In genomic region chr20:59002874-59003399, GRCh38 we compare ENCODE assay signal across 1 cellular context.
A peak's percentile ranks its signal among the peaks of the same experiment; 100 is the strongest.
TF ChIP-seq lines count a peak whose summit lies in the region.

No MANE protein-coding gene starts in this region.

TF ChIP-seq in HepG2, 621 proteins besides CTCF, POLR2A, EP300 and RAD21 (continued from another document):
- TF ChIP-seq, protein P1, sequence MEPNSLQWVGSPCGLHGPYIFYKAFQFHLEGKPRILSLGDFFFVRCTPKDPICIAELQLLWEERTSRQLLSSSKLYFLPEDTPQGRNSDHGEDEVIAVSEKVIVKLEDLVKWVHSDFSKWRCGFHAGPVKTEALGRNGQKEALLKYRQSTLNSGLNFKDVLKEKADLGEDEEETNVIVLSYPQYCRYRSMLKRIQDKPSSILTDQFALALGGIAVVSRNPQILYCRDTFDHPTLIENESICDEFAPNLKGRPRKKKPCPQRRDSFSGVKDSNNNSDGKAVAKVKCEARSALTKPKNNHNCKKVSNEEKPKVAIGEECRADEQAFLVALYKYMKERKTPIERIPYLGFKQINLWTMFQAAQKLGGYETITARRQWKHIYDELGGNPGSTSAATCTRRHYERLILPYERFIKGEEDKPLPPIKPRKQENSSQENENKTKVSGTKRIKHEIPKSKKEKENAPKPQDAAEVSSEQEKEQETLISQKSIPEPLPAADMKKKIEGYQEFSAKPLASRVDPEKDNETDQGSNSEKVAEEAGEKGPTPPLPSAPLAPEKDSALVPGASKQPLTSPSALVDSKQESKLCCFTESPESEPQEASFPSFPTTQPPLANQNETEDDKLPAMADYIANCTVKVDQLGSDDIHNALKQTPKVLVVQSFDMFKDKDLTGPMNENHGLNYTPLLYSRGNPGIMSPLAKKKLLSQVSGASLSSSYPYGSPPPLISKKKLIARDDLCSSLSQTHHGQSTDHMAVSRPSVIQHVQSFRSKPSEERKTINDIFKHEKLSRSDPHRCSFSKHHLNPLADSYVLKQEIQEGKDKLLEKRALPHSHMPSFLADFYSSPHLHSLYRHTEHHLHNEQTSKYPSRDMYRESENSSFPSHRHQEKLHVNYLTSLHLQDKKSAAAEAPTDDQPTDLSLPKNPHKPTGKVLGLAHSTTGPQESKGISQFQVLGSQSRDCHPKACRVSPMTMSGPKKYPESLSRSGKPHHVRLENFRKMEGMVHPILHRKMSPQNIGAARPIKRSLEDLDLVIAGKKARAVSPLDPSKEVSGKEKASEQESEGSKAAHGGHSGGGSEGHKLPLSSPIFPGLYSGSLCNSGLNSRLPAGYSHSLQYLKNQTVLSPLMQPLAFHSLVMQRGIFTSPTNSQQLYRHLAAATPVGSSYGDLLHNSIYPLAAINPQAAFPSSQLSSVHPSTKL (CRISPR knock-in tag; IDR thresholded peaks at IDR 0.05), result 0 out of 2 replicates have a peak, but pooled peaks have one; percentile 15
- TF ChIP-seq IRF9 (CRISPR knock-in tag; IDR thresholded peaks at IDR 0.05; ENCODE audit: borderline replicate concordance) (peak; percentile 60), SPEN (CRISPR knock-in tag; IDR thresholded peaks at IDR 0.05; ENCODE audit: low read depth) (peak; percentile 29; the same call in 1 of the 2 replicates), HES4 (CRISPR knock-in tag; IDR thresholded peaks at IDR 0.05; ENCODE audit: borderline replicate concordance) (peak; percentile 5; the same call in 1 of the 2 replicates)
